1 cellular context compared by ENCODE assay signal in the genomic region with DNA sequence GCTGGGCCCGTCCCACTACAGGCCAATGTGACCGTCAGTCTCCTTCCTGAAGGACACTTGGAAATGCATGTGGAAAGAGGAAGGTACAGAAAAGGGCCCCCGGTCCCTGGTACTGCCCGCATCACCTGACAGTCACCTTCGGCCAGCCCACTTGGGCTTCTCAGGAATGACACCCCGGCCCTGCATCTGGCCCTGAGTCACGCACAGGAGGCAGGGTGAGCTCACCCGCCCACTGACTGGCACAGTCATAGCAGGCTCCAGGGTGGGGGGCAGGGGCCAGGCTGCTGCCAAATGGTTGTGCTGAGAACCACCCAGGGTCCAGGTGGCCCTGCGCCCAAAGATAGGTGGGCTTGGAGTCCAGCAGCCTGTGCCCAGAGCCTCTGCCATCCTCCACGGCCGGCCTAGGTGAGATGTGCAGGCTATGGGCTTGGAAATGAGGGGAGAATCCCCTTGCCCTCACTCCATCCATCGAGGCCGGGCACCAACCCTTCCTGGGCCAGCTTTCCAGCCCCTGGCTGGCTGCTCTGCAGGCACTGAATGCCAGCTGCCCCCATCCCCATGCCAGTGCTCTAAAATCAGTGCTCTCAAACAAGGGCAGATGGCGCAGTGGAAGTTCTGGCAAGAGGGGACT.
TF ChIP-seq lines count a peak whose summit lies in the region.

No MANE protein-coding gene starts in this region.

TF ChIP-seq in WTC11, 78 proteins besides CTCF, POLR2A, EP300 and RAD21 (continued from another document):
- TF ChIP-seq MYBL2 (CRISPR knock-in tag; IDR thresholded peaks at IDR 0.05), result no peak
